Comparison of ENCODE assay signal across 1 cellular context in genomic region chr16:84312783-84313382, GRCh38.
TF ChIP-seq lines count a peak whose summit lies in the region.

No MANE protein-coding gene starts in this region.

TF ChIP-seq in H1, 55 proteins besides CTCF, POLR2A, EP300 and RAD21 (continued from another document):
- TF ChIP-seq ASH2L (IDR thresholded peaks at IDR 0.05; ENCODE audit: low read length) (no peak), ZNF274 (IDR thresholded peaks at IDR 0.05; ENCODE audit: borderline replicate concordance, extremely low read depth, low read length) (no peak), KDM4A (IDR thresholded peaks at IDR 0.05; ENCODE audit: low read depth, low read length, severe bottlenecking) (peak; percentile 37), SP2 (IDR thresholded peaks at IDR 0.05; ENCODE audit: low read length) (no peak), POU5F1 (IDR thresholded peaks at IDR 0.05; ENCODE audit: low read depth, low read length) (peak; percentile 73; the same call in 1 of the 2 replicates), SRF (IDR thresholded peaks at IDR 0.05; ENCODE audit: low read depth, low read length) (no peak), MAX (IDR thresholded peaks at IDR 0.05) (0 out of 2 replicates have a peak, but pooled peaks have one; percentile 16), CREB1 (IDR thresholded peaks at IDR 0.05) (no peak), RNF2 (IDR thresholded peaks at IDR 0.05; ENCODE audit: borderline replicate concordance, low read depth, low read length, missing control alignments, poor library complexity, severe bottlenecking) (no peak), MAFK (IDR thresholded peaks at IDR 0.05; ENCODE audit: low read depth, low read length) (no peak)
